Comparison of ENCODE assay signal across 1 cellular context in genomic region chr6:13302291-13302690, GRCh38.
TF ChIP-seq lines count a peak whose summit lies in the region.

No MANE protein-coding gene starts in this region.

TF ChIP-seq in SK-N-SH, 30 proteins besides CTCF, POLR2A, EP300 and RAD21 (continued from another document):
- TF ChIP-seq REST (IDR thresholded peaks at IDR 0.05; ENCODE audit: low read depth, low read length): no peak
- TF ChIP-seq RCOR1 (IDR thresholded peaks at IDR 0.05; ENCODE audit: low read length): no peak
- TF ChIP-seq FOXM1 (IDR thresholded peaks at IDR 0.05; ENCODE audit: low read depth): no peak
- TF ChIP-seq POLR2AphosphoS5 (IDR thresholded peaks at IDR 0.05; ENCODE audit: low read depth, low read length): no peak
- no peak for TF ChIP-seq CHD2 (IDR thresholded peaks at IDR 0.05; ENCODE audit: low read length, partially characterized antibody)
- no peak for TF ChIP-seq PBX3 (IDR thresholded peaks at IDR 0.05)
- no peak for TF ChIP-seq FOXJ3 (CRISPR knock-in tag; IDR thresholded peaks at IDR 0.05)
- TF ChIP-seq SIN3A (IDR thresholded peaks at IDR 0.05; ENCODE audit: borderline replicate concordance, low read depth, low read length): no peak
